Comparison of ENCODE assay signal across 17 cellular contexts in genomic region chr4:12943069-12943468, GRCh38.
A peak's percentile ranks its signal among the peaks of the same experiment; 100 is the strongest.
DNase-seq lines count a peak whose midpoint lies in the region; ATAC-seq and TF ChIP-seq lines count a peak whose summit lies in the region.
"Had no signal": no experiment of that assay in that cellular context is flagged by ENCODE, and none has a peak within 500 bp of the region (broad histone marks: within the 10 kb centered on the region; RNA-seq: fewer than 3 reads in every experiment).

No MANE protein-coding gene starts in this region.

- intact Hi-C loops in testis (cut with DNase I; ENCODE audit: low total_unique reads) = no loop called here

- H3K27me3 Mint-ChIP-seq in activated T-cell treated with anti-CD3 and anti-CD28 coated beads, Interleukin-2, amount 50 U/mL, for 72 hours (ENCODE audit: low read depth) = no peaks in the 10 kb centered on the region
- H3K27me3 Mint-ChIP-seq in activated T-cell treated with anti-CD3 and anti-CD28 coated beads, Interleukin-2, amount 50 U/mL, for 4 hours (ENCODE audit: low read depth) = no peaks in the 10 kb centered on the region
- H3K27me3 Mint-ChIP-seq: B cell; CD4-positive, alpha-beta T cell had no signal

- H3K4me3 Mint-ChIP-seq in activated T-cell treated with anti-CD3 and anti-CD28 coated beads, Interleukin-2, amount 50 U/mL, for 72 hours = no peak overlapping the region
- no peak overlapping the region for H3K4me3 Mint-ChIP-seq in activated T-cell treated with anti-CD3 and anti-CD28 coated beads, Interleukin-2, amount 50 U/mL, for 4 hours
- H3K4me3 Mint-ChIP-seq: B cell; CD4-positive, alpha-beta T cell; CD8-positive, alpha-beta T cell had no signal

- H3K4me1 ChIP-seq in testis = no peaks in the 10 kb centered on the region
- H3K4me1 ChIP-seq: A549; BLaER1 treated with 17β-estradiol and CSF1 and Interleukin-3, amounts not matched to agents 10 nM and 100 nM; Caco-2 had no signal

- no peak for DNase-seq in activated T-cell treated with anti-CD3 and anti-CD28 coated beads, Interleukin-2, amount 50 U/mL, for 72 hours
- no peak for DNase-seq in activated T-cell treated with anti-CD3 and anti-CD28 coated beads, Interleukin-2, amount 50 U/mL, for 4 hours
- DNase-seq in OCI-M1 (lab: John Stamatoyannopoulos, UW) = peak; percentile 74
- peak; percentile 25 for DNase-seq in testis
- DNase-seq: AML-193; Caco-2; Calu3; CD4-positive, alpha-beta T cell; CD8-positive, alpha-beta T cell; DMS79 treated with DMSO at 0.1 percent for 48 hours; GF-D8 had no signal

- peak overlapping the region; percentile 62 for H3K27ac Mint-ChIP-seq in activated T-cell treated with anti-CD3 and anti-CD28 coated beads, Interleukin-2, amount 50 U/mL, for 72 hours
- H3K27ac Mint-ChIP-seq: B cell; CD4-positive, alpha-beta T cell; CD8-positive, alpha-beta T cell had no signal

- 60 to 72% methylated on average over 4 of the region's 4 CpGs for WGBS in testis, 2 donors

- TF ChIP-seq CTCF in testis (IDR thresholded peaks at IDR 0.05) = no peak

- no peak overlapping the region for H3K4me3 ChIP-seq in testis
- H3K4me3 ChIP-seq: A549; BLaER1 treated with 17β-estradiol and CSF1 and Interleukin-3, amounts not matched to agents 10 nM and 100 nM had no signal

- TF ChIP-seq POLR2A in testis (IDR thresholded peaks at IDR 0.05) = no peak

- H3K36me3 Mint-ChIP-seq in activated T-cell treated with anti-CD3 and anti-CD28 coated beads, Interleukin-2, amount 50 U/mL, for 72 hours (ENCODE audit: insufficient read depth in 2 of 2) = no peaks in the 10 kb centered on the region
- H3K36me3 Mint-ChIP-seq in activated T-cell treated with anti-CD3 and anti-CD28 coated beads, Interleukin-2, amount 50 U/mL, for 4 hours (ENCODE audit: insufficient read depth) = no peaks in the 10 kb centered on the region
- H3K36me3 Mint-ChIP-seq: CD8-positive, alpha-beta T cell had no signal

- H3K4me1 Mint-ChIP-seq in activated T-cell treated with anti-CD3 and anti-CD28 coated beads, Interleukin-2, amount 50 U/mL, for 72 hours (ENCODE audit: low read depth) = no peaks in the 10 kb centered on the region
- no peaks in the 10 kb centered on the region for H3K4me1 Mint-ChIP-seq in activated T-cell treated with anti-CD3 and anti-CD28 coated beads, Interleukin-2, amount 50 U/mL, for 4 hours (ENCODE audit: low read depth)
- H3K4me1 Mint-ChIP-seq: B cell had no signal

- peaks cover 1 to 2% of the 10 kb centered on the region in 2 donors for H3K9me3 Mint-ChIP-seq in activated T-cell treated with anti-CD3 and anti-CD28 coated beads, Interleukin-2, amount 50 U/mL, for 72 hours
- H3K9me3 Mint-ChIP-seq in activated T-cell treated with anti-CD3 and anti-CD28 coated beads, Interleukin-2, amount 50 U/mL, for 4 hours = no peaks in the 10 kb centered on the region
- H3K9me3 Mint-ChIP-seq: CD4-positive, alpha-beta T cell had no signal

- ATAC-seq in activated T-cell treated with anti-CD3 and anti-CD28 coated beads, Interleukin-2, amount 50 U/mL, for 72 hours (replicated peaks in 1 of 2) = no peak
- no peak for ATAC-seq in activated T-cell treated with anti-CD3 and anti-CD28 coated beads, Interleukin-2, amount 50 U/mL, for 4 hours
- no peak for ATAC-seq in HG02884 (IDR thresholded peaks at IDR 0.05; ENCODE audit: unreplicated experiment)
- ATAC-seq: A549; CD8-positive, alpha-beta T cell had no signal

- no peaks in the 10 kb centered on the region for H3K9me3 ChIP-seq in testis
- H3K9me3 ChIP-seq: A549; BLaER1 treated with 17β-estradiol and CSF1 and Interleukin-3, amounts not matched to agents 10 nM and 100 nM; Caco-2 had no signal

- H3K36me3 ChIP-seq in testis (ENCODE audit: low read depth, missing control alignments) = no peaks in the 10 kb centered on the region
- H3K36me3 ChIP-seq: BLaER1 treated with 17β-estradiol and CSF1 and Interleukin-3, amounts not matched to agents 10 nM and 100 nM had no signal

- H3K27me3 ChIP-seq in testis = no peaks in the 10 kb centered on the region
- H3K27me3 ChIP-seq: BLaER1 treated with 17β-estradiol and CSF1 and Interleukin-3, amounts not matched to agents 10 nM and 100 nM had no signal

- no peak overlapping the region for H3K27ac ChIP-seq in testis
- H3K27ac ChIP-seq: 22Rv1; A549; BLaER1 treated with 17β-estradiol and CSF1 and Interleukin-3, amounts not matched to agents 10 nM and 100 nM; C4-2B had no signal

Comparison
In these comparisons a context has a peak if more than half of its experiments do, and no peak if none do; other contexts are left out.
1. DNase-seq: peak in OCI-M1 (single experiment) and testis (single experiment); none in activated T-cell treated with anti-CD3 and anti-CD28 coated beads, Interleukin-2, amount 50 U/mL, for 72 hours (0 of 2) and activated T-cell treated with anti-CD3 and anti-CD28 coated beads, Interleukin-2, amount 50 U/mL, for 4 hours (single experiment).